Comparison of ENCODE assay signal across 12 cellular contexts in genomic region chr22:32558681-32559355, GRCh38.
DNase-seq lines count a peak whose midpoint lies in the region; ATAC-seq, FAIRE-seq and TF ChIP-seq lines count a peak whose summit lies in the region.
"Had no signal": no experiment of that assay in that cellular context is flagged by ENCODE, and none has a peak within 500 bp of the region (broad histone marks: within the 10 kb centered on the region; RNA-seq: fewer than 3 reads in every experiment).

No MANE protein-coding gene starts in this region.

- dilution Hi-C loops in mammary epithelial cell (cut with HindIII; ENCODE audit: low sequenced_read_pairs): no loop called here

- H3K36me3 ChIP-seq in mammary epithelial cell (ENCODE audit: insufficient read depth, low read length): no peaks in the 10 kb centered on the region
- H3K36me3 ChIP-seq: BLaER1 had no signal

- H3K9me3 ChIP-seq in mammary epithelial cell (replicated peaks; ENCODE audit: insufficient read depth, low read length): no peaks in the 10 kb centered on the region
- H3K9me3 ChIP-seq: BLaER1 had no signal

- H3K27ac ChIP-seq in mammary epithelial cell (ENCODE audit: insufficient read depth, low read depth, low read length): no peak overlapping the region
- H3K27ac ChIP-seq: BLaER1 had no signal

- H3K9ac ChIP-seq in mammary epithelial cell (ENCODE audit: insufficient read depth, low read length): no peak overlapping the region
- H3K9ac ChIP-seq: BLaER1 had no signal

- H3K4me2 ChIP-seq in mammary epithelial cell (ENCODE audit: insufficient read depth, low read depth, low read length): peak overlapping the region; percentile 15
- H3K4me2 ChIP-seq: BLaER1 had no signal

- H3K27me3 ChIP-seq in mammary epithelial cell (ENCODE audit: insufficient read depth, low read length): no peaks in the 10 kb centered on the region
- H3K27me3 ChIP-seq: BLaER1 had no signal

- CTCF ChIA-PET in mammary epithelial cell (lab: Charles Lee; ENCODE audit: low non-redundant PET): interaction anchor here (0.6 kb wide), 1 partner anchor 1612 kb away, joined by 6 read pairs; no protein-coding TSS in a partner anchor

- no TSS peak for BruUV-seq in mammary epithelial cell (replicated peaks; lab: Mats Ljungman, UMichigan)

- no peak overlapping the region for H2AFZ ChIP-seq in mammary epithelial cell (ENCODE audit: low read depth, low read length)

- 40% methylated on average over 7 of the region's 7 CpGs for WGBS in mammary epithelial cell (ENCODE audit: low coverage, missing lambda C conversion rate)

- ATAC-seq in Right ventricle myocardium inferior: peak; percentile 78
- ATAC-seq in left colon: peak; percentile 83
- no peak for ATAC-seq in left lobe of liver

- H3K79me2 ChIP-seq in mammary epithelial cell (ENCODE audit: insufficient read depth, low read length): no peaks in the 10 kb centered on the region

- DNase-seq in Right ventricle myocardium inferior (ENCODE audit: missing footprints) (peak; percentile 74), cardiac septum (ENCODE audit: low spot score) (no peak), mammary epithelial cell (peak; percentile 94), left colon (peak; percentile 48 to 65), urothelium cell line (ENCODE audit: low spot score) (peak; percentile 94), pons (ENCODE audit: low spot score) (no peak), middle frontal gyrus (ENCODE audit: extremely low spot score, low spot score) (no peak), left lobe of liver (ENCODE audit: low spot score) (no peak)
- DNase-seq: activated CD4-positive, alpha-beta T cell treated with anti-CD3 and anti-CD28 coated beads, Interleukin-2, amount 50 U/mL, for 48 hours; NCI-H524 treated with DMSO at 0.1 percent for 48 hours; stimulated activated naive CD4-positive, alpha-beta T cell had no signal

- no peak for TF ChIP-seq CTCF in mammary epithelial cell (conservative IDR thresholded peaks at IDR 0.05 in 1 of 2, IDR thresholded peaks at IDR 0.05 in 1 of 2; ENCODE audit: extremely low read depth in 1 of 2, insufficient read depth in 1 of 2, low read depth in 1 of 2, low read length in 2 of 2)

- intact Hi-C loops in Right ventricle myocardium inferior (cut with DNase I): no loop called here
- intact Hi-C loops in cardiac septum (cut with DNase I): no loop called here
- intact Hi-C loops in mammary epithelial cell (cut with micrococcal nuclease): loop anchor here (5.0 kb wide), 1 partner anchor 48 kb away; no protein-coding TSS in a partner anchor
- intact Hi-C loops in left colon (cut with DNase I, micrococcal nuclease): no loop called here

- FAIRE-seq in urothelium cell line (lab: Jason Lieb, UNC): peak; percentile 97

- H4K20me1 ChIP-seq in mammary epithelial cell (ENCODE audit: insufficient read depth, low read length): no peaks in the 10 kb centered on the region
- H4K20me1 ChIP-seq: BLaER1 had no signal

- H3K4me3 ChIP-seq in mammary epithelial cell (replicated peaks in 1 of 3; ENCODE audit: insufficient read depth in 1 of 3, low read depth in 2 of 3, low read length in 3 of 3): no peak overlapping the region
- H3K4me3 ChIP-seq: BLaER1 had no signal

- H3K4me1 ChIP-seq in mammary epithelial cell (ENCODE audit: insufficient read depth, low read length): peaks cover 23% of the 10 kb centered on the region
- H3K4me1 ChIP-seq: BLaER1 had no signal

- in situ Hi-C loops in mammary epithelial cell (cut with MboI; ENCODE audit: low sequenced_read_pairs in 2 of 2): no loop called here

Comparison
In these comparisons a context has a peak if more than half of its experiments do, and no peak if none do; other contexts are left out.
1. DNase-seq: peak in Right ventricle myocardium inferior (single experiment), mammary epithelial cell (single experiment), left colon (2 of 2) and urothelium cell line (single experiment); none in cardiac septum (single experiment), pons (single experiment), middle frontal gyrus (single experiment) and left lobe of liver (single experiment).